ENCODE assay signal across 24 cellular contexts in the genomic region with DNA sequence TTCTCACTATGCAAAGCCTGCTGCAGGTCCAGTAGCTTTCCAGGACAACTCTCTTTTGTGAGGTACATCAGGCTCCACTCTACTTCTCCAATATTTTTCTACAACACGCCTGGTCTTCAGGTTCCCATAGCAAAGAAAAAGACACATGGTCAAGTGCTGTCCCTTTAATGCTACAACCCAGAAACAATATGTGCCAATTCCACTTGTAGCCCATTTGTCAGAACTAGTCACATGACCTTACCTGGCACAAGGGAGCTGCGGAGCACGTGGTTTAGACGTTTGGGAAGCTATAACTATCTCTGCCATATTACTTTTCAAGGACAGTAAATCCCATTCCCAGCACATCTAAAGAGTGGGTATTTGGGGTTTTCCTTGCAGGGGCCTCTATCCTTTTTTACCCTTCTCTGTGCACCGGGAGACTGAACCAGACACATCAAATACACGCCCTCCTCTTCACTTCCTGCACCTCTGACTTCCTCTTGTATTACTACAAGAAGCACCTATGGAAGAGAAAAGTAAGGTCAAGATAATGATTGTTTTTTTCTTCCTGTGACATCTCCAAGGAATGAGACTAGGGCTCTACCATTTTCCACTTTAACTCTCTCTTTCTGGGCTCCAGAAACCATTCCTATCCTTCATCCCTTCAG.
A peak's percentile ranks its signal among the peaks of the same experiment; 100 is the strongest.
DNase-seq lines count a peak whose midpoint lies in the region; ATAC-seq and TF ChIP-seq lines count a peak whose summit lies in the region.
"Had no signal": no experiment of that assay in that cellular context is flagged by ENCODE, and none has a peak within 500 bp of the region (broad histone marks: within the 10 kb centered on the region; RNA-seq: fewer than 3 reads in every experiment).

No MANE protein-coding gene starts in this region.

- CTCF ChIA-PET in activated CD4-positive, alpha-beta memory T cell treated with anti-CD3 and anti-CD28 coated beads for 36 hours (lab: Charles Lee), result interaction anchor here (2.0 kb wide), 1 partner anchor 282 kb away, joined by 5 read pairs; no protein-coding TSS in a partner anchor
- CTCF ChIA-PET in activated CD4-positive, alpha-beta memory T cell treated with anti-CD3 and anti-CD28 coated beads, Interleukin-2, amount 10 ng/mL, durations not matched to agents 7 days and 5 days (lab: Charles Lee), result interaction anchor here (1.1 kb wide), 1 partner anchor 26 kb away, joined by 3 read pairs; no protein-coding TSS in a partner anchor
- CTCF ChIA-PET in CD8-positive, alpha-beta T cell (lab: Charles Lee), result interaction anchor here (1.2 to 1.3 kb wide), 2 partner anchors 59 to 178 kb away, joined by 3 read pairs; no protein-coding TSS in a partner anchor
- CTCF ChIA-PET in naive thymus-derived CD4-positive, alpha-beta T cell (lab: Charles Lee), result interaction anchor here (1.1 to 1.5 kb wide), 2 partner anchors 9 to 10 kb away, joined by 3 to 5 read pairs; no protein-coding TSS in a partner anchor

- no peaks in the 10 kb centered on the region for H3K27me3 ChIP-seq in CD8-positive, alpha-beta T cell (ENCODE audit: insufficient read depth, low read length)
- no peaks in the 10 kb centered on the region for H3K27me3 ChIP-seq in naive thymus-derived CD4-positive, alpha-beta T cell (ENCODE audit: control insufficient read depth in 2 of 2, insufficient read depth in 2 of 2, low read length in 2 of 2)
- H3K27me3 ChIP-seq: adrenal gland; BLaER1 treated with 17β-estradiol and CSF1 and Interleukin-3, amounts not matched to agents 10 nM and 100 nM; heart right ventricle had no signal

- no peaks in the 10 kb centered on the region for H3K36me3 ChIP-seq in CD8-positive, alpha-beta T cell (ENCODE audit: insufficient read depth, low read length)
- H3K36me3 ChIP-seq in naive thymus-derived CD4-positive, alpha-beta T cell (ENCODE audit: control insufficient read depth in 2 of 3, insufficient read depth in 3 of 3, low read length in 3 of 3), result no peaks in the 10 kb centered on the region
- H3K36me3 ChIP-seq: adrenal gland; BLaER1 treated with 17β-estradiol and CSF1 and Interleukin-3, amounts not matched to agents 10 nM and 100 nM; heart right ventricle had no signal

- intact Hi-C loops in activated CD4-positive, alpha-beta memory T cell treated with anti-CD3 and anti-CD28 coated beads for 36 hours (cut with micrococcal nuclease), result loop anchor here (10.0 kb wide), 2 partner anchors 345 to 1655 kb away; a partner anchor contains a TSS
- intact Hi-C loops in CD8-positive, alpha-beta T cell (cut with DNase I, micrococcal nuclease), result no loop called here
- intact Hi-C loops in naive thymus-derived CD4-positive, alpha-beta T cell (cut with micrococcal nuclease), result loop anchor here in 1 of 2 donors (1.0 to 2.0 kb wide), 2 partner anchors 8 to 15 kb away; no protein-coding TSS in a partner anchor

- no peaks in the 10 kb centered on the region for H3K27me3 Mint-ChIP-seq in activated CD4-positive, alpha-beta memory T cell treated with anti-CD3 and anti-CD28 coated beads for 36 hours
- no peaks in the 10 kb centered on the region for H3K27me3 Mint-ChIP-seq in activated CD4-positive, alpha-beta memory T cell treated with anti-CD3 and anti-CD28 coated beads, Interleukin-2, amount 10 ng/mL, durations not matched to agents 7 days and 5 days
- no peaks in the 10 kb centered on the region for H3K27me3 Mint-ChIP-seq in CD8-positive, alpha-beta T cell (ENCODE audit: low read depth)
- H3K27me3 Mint-ChIP-seq in activated naive CD8-positive, alpha-beta T cell, result no peaks in the 10 kb centered on the region
- no peaks in the 10 kb centered on the region for H3K27me3 Mint-ChIP-seq in naive thymus-derived CD4-positive, alpha-beta T cell

- no peak overlapping the region for H3K4me3 ChIP-seq in CD8-positive, alpha-beta T cell (ENCODE audit: low read depth, low read length)
- H3K4me3 ChIP-seq in naive thymus-derived CD4-positive, alpha-beta T cell (ENCODE audit: low read length), result peak overlapping the region; percentile 31
- H3K4me3 ChIP-seq: adrenal gland; BLaER1 treated with 17β-estradiol and CSF1 and Interleukin-3, amounts not matched to agents 10 nM and 100 nM; heart right ventricle had no signal

- H3K27ac ChIP-seq in CD8-positive, alpha-beta T cell (ENCODE audit: low read depth, low read length), result no peak overlapping the region
- peak overlapping the region; percentile 53 for H3K27ac ChIP-seq in naive thymus-derived CD4-positive, alpha-beta T cell (ENCODE audit: low read depth, low read length)
- H3K27ac ChIP-seq: adrenal gland; BLaER1 treated with 17β-estradiol and CSF1 and Interleukin-3, amounts not matched to agents 10 nM and 100 nM; heart right ventricle; HL-60 had no signal

- POLR2A ChIA-PET in activated CD4-positive, alpha-beta memory T cell treated with anti-CD3 and anti-CD28 coated beads for 36 hours (lab: Charles Lee), result no interaction called here
- POLR2A ChIA-PET in activated CD4-positive, alpha-beta memory T cell treated with anti-CD3 and anti-CD28 coated beads, Interleukin-2, amount 10 ng/mL, durations not matched to agents 7 days and 5 days (lab: Charles Lee), result interaction anchor here (1.0 to 10.1 kb wide), 4 partner anchors 11 to 32 kb away, joined by 3 to 146 read pairs (median 4); no protein-coding TSS in a partner anchor
- POLR2A ChIA-PET in CD8-positive, alpha-beta T cell (lab: Charles Lee), result interaction anchor here (1.4 to 2.3 kb wide), 2 partner anchors 8 to 17 kb away, joined by 3 to 10 read pairs; no protein-coding TSS in a partner anchor
- POLR2A ChIA-PET in naive thymus-derived CD4-positive, alpha-beta T cell (lab: Charles Lee), result interaction anchor here (0.7 to 4.8 kb wide), 9 partner anchors 8 to 167 kb away, joined by 3 to 20 read pairs (median 5); no protein-coding TSS in a partner anchor

- H3K27ac Mint-ChIP-seq in activated CD4-positive, alpha-beta memory T cell treated with anti-CD3 and anti-CD28 coated beads for 36 hours, result peak overlapping the region; percentile 47
- no peak overlapping the region for H3K27ac Mint-ChIP-seq in activated CD4-positive, alpha-beta memory T cell treated with anti-CD3 and anti-CD28 coated beads, Interleukin-2, amount 10 ng/mL, durations not matched to agents 7 days and 5 days
- H3K27ac Mint-ChIP-seq in CD8-positive, alpha-beta T cell, result peak overlapping the region; percentile 79
- peak overlapping the region; percentile 89 for H3K27ac Mint-ChIP-seq in activated naive CD8-positive, alpha-beta T cell
- H3K27ac Mint-ChIP-seq in naive thymus-derived CD4-positive, alpha-beta T cell, result peak overlapping the region; percentile 67 to 92 (median 88)
- H3K27ac Mint-ChIP-seq: brain had no signal

- H3K4me3 Mint-ChIP-seq in activated CD4-positive, alpha-beta memory T cell treated with anti-CD3 and anti-CD28 coated beads for 36 hours, result peak overlapping the region; percentile 31
- no peak overlapping the region for H3K4me3 Mint-ChIP-seq in activated CD4-positive, alpha-beta memory T cell treated with anti-CD3 and anti-CD28 coated beads, Interleukin-2, amount 10 ng/mL, durations not matched to agents 7 days and 5 days
- peak overlapping the region; percentile 67 for H3K4me3 Mint-ChIP-seq in CD8-positive, alpha-beta T cell
- peak overlapping the region; percentile 52 for H3K4me3 Mint-ChIP-seq in activated naive CD8-positive, alpha-beta T cell
- H3K4me3 Mint-ChIP-seq in naive thymus-derived CD4-positive, alpha-beta T cell, result peak overlapping the region; percentile 53 to 82 (median 74)
- H3K4me3 Mint-ChIP-seq: brain had no signal

- peaks cover 71% of the 10 kb centered on the region for H3K4me1 Mint-ChIP-seq in activated CD4-positive, alpha-beta memory T cell treated with anti-CD3 and anti-CD28 coated beads for 36 hours (ENCODE audit: low read depth)
- peaks cover 50% of the 10 kb centered on the region for H3K4me1 Mint-ChIP-seq in activated CD4-positive, alpha-beta memory T cell treated with anti-CD3 and anti-CD28 coated beads, Interleukin-2, amount 10 ng/mL, durations not matched to agents 7 days and 5 days
- peaks cover 61% of the 10 kb centered on the region for H3K4me1 Mint-ChIP-seq in CD8-positive, alpha-beta T cell (ENCODE audit: low read depth)
- peaks cover 72% of the 10 kb centered on the region for H3K4me1 Mint-ChIP-seq in activated naive CD8-positive, alpha-beta T cell (ENCODE audit: low read depth)
- H3K4me1 Mint-ChIP-seq in naive thymus-derived CD4-positive, alpha-beta T cell, result peaks cover 24 to 94% (median 83%) of the 10 kb centered on the region in 7 donors
- H3K4me1 Mint-ChIP-seq: brain had no signal

- no peak for TF ChIP-seq CTCF in CD8-positive, alpha-beta T cell (IDR thresholded peaks at IDR 0.05)

- peaks cover 31% of the 10 kb centered on the region for H3K4me1 ChIP-seq in CD8-positive, alpha-beta T cell (ENCODE audit: insufficient read depth, low read length)
- peaks cover 26 to 40% of the 10 kb centered on the region in 2 donors for H3K4me1 ChIP-seq in naive thymus-derived CD4-positive, alpha-beta T cell (ENCODE audit: control insufficient read depth in 2 of 2, insufficient read depth in 2 of 2, low read length in 2 of 2)
- H3K4me1 ChIP-seq: adrenal gland; BLaER1 treated with 17β-estradiol and CSF1 and Interleukin-3, amounts not matched to agents 10 nM and 100 nM; heart right ventricle had no signal

- no peaks in the 10 kb centered on the region for H3K9me3 Mint-ChIP-seq in activated CD4-positive, alpha-beta memory T cell treated with anti-CD3 and anti-CD28 coated beads for 36 hours
- peaks cover 1% of the 10 kb centered on the region for H3K9me3 Mint-ChIP-seq in activated CD4-positive, alpha-beta memory T cell treated with anti-CD3 and anti-CD28 coated beads, Interleukin-2, amount 10 ng/mL, durations not matched to agents 7 days and 5 days
- H3K9me3 Mint-ChIP-seq in CD8-positive, alpha-beta T cell, result no peaks in the 10 kb centered on the region
- no peaks in the 10 kb centered on the region for H3K9me3 Mint-ChIP-seq in activated naive CD8-positive, alpha-beta T cell (ENCODE audit: low read depth)
- H3K9me3 Mint-ChIP-seq in naive thymus-derived CD4-positive, alpha-beta T cell, result peaks cover 0 to 3% (median 0%) of the 10 kb centered on the region in 11 donors
- H3K9me3 Mint-ChIP-seq: brain had no signal

- H3K9me3 ChIP-seq in CD8-positive, alpha-beta T cell (ENCODE audit: low read length), result no peaks in the 10 kb centered on the region
- no peaks in the 10 kb centered on the region for H3K9me3 ChIP-seq in naive thymus-derived CD4-positive, alpha-beta T cell (ENCODE audit: control insufficient read depth in 2 of 3, low read length in 3 of 3)
- H3K9me3 ChIP-seq: adrenal gland; BLaER1 treated with 17β-estradiol and CSF1 and Interleukin-3, amounts not matched to agents 10 nM and 100 nM; heart right ventricle had no signal

- peak; percentile 59 for ATAC-seq in CD8-positive, alpha-beta T cell
- ATAC-seq in naive thymus-derived CD4-positive, alpha-beta T cell, result peak; percentile 56
- ATAC-seq in HG03159 (IDR thresholded peaks at IDR 0.05; ENCODE audit: unreplicated experiment), result no peak
- ATAC-seq: heart right ventricle had no signal

- no peaks in the 10 kb centered on the region for H3K36me3 Mint-ChIP-seq in activated CD4-positive, alpha-beta memory T cell treated with anti-CD3 and anti-CD28 coated beads for 36 hours
- H3K36me3 Mint-ChIP-seq in activated CD4-positive, alpha-beta memory T cell treated with anti-CD3 and anti-CD28 coated beads, Interleukin-2, amount 10 ng/mL, durations not matched to agents 7 days and 5 days (ENCODE audit: low read depth), result peaks cover 11% of the 10 kb centered on the region
- no peaks in the 10 kb centered on the region for H3K36me3 Mint-ChIP-seq in CD8-positive, alpha-beta T cell
- H3K36me3 Mint-ChIP-seq in activated naive CD8-positive, alpha-beta T cell, result peaks cover 2% of the 10 kb centered on the region
- peaks cover 0 to 19% (median 0%) of the 10 kb centered on the region in 5 donors for H3K36me3 Mint-ChIP-seq in naive thymus-derived CD4-positive, alpha-beta T cell
- H3K36me3 Mint-ChIP-seq: brain had no signal

- DNase-seq in activated CD4-positive, alpha-beta memory T cell treated with anti-CD3 and anti-CD28 coated beads for 36 hours, result no peak
- no peak for DNase-seq in activated CD4-positive, alpha-beta memory T cell treated with anti-CD3 and anti-CD28 coated beads, Interleukin-2, amount 10 ng/mL, durations not matched to agents 7 days and 5 days
- DNase-seq in CD8-positive, alpha-beta T cell, result no peak
- DNase-seq in naive thymus-derived CD4-positive, alpha-beta T cell, result peak in 7 of 9 donors; percentile 25 to 47 (median 40)
- DNase-seq in kidney tubule cell (ENCODE audit: low spot score) (no peak), NCI-H69 (lab: John Stamatoyannopoulos, UW) (no peak)
- DNase-seq: ACHN; activated CD4-positive, alpha-beta T cell treated with anti-CD3 and anti-CD28 coated beads, Interleukin-2, amount 50 U/mL, for 4 hours; adrenal gland; effector CD8-positive, alpha-beta T cell; foreskin fibroblast; H7; heart right ventricle; Kasumi-1; mesendoderm; NCI-H510A; SHP77; stimulated activated CD8-positive, alpha-beta memory T cell treated with anti-CD3 and anti-CD28 coated beads, Interleukin-4, amount 100 ng/mL, for 48 hours; substantia nigra had no signal

Comparison
In these comparisons a context has a peak if more than half of its experiments do, and no peak if none do; other contexts are left out.
1. DNase-seq: peak in naive thymus-derived CD4-positive, alpha-beta T cell (7 of 9); none in activated CD4-positive, alpha-beta memory T cell treated with anti-CD3 and anti-CD28 coated beads for 36 hours (single experiment), activated CD4-positive, alpha-beta memory T cell treated with anti-CD3 and anti-CD28 coated beads, Interleukin-2, amount 10 ng/mL, durations not matched to agents 7 days and 5 days (single experiment), CD8-positive, alpha-beta T cell (0 of 7), kidney tubule cell (single experiment) and NCI-H69 (single experiment).